Comparison of ENCODE assay signal across 8 cellular contexts in the genomic region with DNA sequence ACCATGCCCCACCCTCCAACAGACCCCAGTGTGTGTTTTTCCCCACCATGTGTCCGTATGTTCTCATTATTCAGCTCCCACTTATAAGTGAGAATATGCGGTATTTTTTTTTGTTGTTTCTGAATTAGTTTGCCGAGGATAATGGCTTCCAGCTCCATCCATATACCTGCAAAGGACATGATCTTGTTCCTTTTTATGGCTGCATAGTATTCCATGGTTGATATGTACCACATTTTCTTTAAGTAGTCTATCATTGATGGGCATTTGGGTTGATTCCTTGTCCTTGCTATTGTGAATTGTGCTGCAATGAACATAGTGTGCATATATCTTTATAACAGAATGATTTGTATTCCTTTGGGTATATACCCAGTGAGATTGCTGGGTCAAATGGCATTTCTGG.
"Had no signal": no experiment of that assay in that cellular context is flagged by ENCODE, and none has a peak within 500 bp of the region (broad histone marks: within the 10 kb centered on the region; RNA-seq: fewer than 3 reads in every experiment).

No MANE protein-coding gene starts in this region.

- DNase-seq: GDM1, GF-D8 had no signal

- H3K4me3 ChIP-seq: GM12878 had no signal

- ATAC-seq: GM12878 had no signal

- FAIRE-seq: G401.6, GM12878, GM12891, GM12892, GM18507, GM19239 had no signal
